In genomic region chr3:151209652-151210051, GRCh38 we compare ENCODE assay signal across 1 cellular context.
TF ChIP-seq lines count a peak whose summit lies in the region.

No MANE protein-coding gene starts in this region.

TF ChIP-seq in GM23338, 12 proteins besides CTCF, POLR2A, EP300 and RAD21 (continued from another document):
- TF ChIP-seq REST (IDR thresholded peaks at IDR 0.05; ENCODE audit: unreplicated experiment) (no peak), ETS1 (IDR thresholded peaks at IDR 0.05) (no peak), NANOG (IDR thresholded peaks at IDR 0.05; ENCODE audit: borderline replicate concordance) (no peak), STAT1 (IDR thresholded peaks at IDR 0.05; ENCODE audit: unreplicated experiment) (no peak), CREB1 (CRISPR knock-in tag; IDR thresholded peaks at IDR 0.05; ENCODE audit: low read depth) (no peak), JUNB (IDR thresholded peaks at IDR 0.05; ENCODE audit: unreplicated experiment) (no peak), EZH2phosphoT487 (IDR thresholded peaks at IDR 0.05; ENCODE audit: unreplicated experiment) (no peak), POLR2AphosphoS5 (IDR thresholded peaks at IDR 0.05; ENCODE audit: low read depth) (no peak)
- TF ChIP-seq, protein P1, sequence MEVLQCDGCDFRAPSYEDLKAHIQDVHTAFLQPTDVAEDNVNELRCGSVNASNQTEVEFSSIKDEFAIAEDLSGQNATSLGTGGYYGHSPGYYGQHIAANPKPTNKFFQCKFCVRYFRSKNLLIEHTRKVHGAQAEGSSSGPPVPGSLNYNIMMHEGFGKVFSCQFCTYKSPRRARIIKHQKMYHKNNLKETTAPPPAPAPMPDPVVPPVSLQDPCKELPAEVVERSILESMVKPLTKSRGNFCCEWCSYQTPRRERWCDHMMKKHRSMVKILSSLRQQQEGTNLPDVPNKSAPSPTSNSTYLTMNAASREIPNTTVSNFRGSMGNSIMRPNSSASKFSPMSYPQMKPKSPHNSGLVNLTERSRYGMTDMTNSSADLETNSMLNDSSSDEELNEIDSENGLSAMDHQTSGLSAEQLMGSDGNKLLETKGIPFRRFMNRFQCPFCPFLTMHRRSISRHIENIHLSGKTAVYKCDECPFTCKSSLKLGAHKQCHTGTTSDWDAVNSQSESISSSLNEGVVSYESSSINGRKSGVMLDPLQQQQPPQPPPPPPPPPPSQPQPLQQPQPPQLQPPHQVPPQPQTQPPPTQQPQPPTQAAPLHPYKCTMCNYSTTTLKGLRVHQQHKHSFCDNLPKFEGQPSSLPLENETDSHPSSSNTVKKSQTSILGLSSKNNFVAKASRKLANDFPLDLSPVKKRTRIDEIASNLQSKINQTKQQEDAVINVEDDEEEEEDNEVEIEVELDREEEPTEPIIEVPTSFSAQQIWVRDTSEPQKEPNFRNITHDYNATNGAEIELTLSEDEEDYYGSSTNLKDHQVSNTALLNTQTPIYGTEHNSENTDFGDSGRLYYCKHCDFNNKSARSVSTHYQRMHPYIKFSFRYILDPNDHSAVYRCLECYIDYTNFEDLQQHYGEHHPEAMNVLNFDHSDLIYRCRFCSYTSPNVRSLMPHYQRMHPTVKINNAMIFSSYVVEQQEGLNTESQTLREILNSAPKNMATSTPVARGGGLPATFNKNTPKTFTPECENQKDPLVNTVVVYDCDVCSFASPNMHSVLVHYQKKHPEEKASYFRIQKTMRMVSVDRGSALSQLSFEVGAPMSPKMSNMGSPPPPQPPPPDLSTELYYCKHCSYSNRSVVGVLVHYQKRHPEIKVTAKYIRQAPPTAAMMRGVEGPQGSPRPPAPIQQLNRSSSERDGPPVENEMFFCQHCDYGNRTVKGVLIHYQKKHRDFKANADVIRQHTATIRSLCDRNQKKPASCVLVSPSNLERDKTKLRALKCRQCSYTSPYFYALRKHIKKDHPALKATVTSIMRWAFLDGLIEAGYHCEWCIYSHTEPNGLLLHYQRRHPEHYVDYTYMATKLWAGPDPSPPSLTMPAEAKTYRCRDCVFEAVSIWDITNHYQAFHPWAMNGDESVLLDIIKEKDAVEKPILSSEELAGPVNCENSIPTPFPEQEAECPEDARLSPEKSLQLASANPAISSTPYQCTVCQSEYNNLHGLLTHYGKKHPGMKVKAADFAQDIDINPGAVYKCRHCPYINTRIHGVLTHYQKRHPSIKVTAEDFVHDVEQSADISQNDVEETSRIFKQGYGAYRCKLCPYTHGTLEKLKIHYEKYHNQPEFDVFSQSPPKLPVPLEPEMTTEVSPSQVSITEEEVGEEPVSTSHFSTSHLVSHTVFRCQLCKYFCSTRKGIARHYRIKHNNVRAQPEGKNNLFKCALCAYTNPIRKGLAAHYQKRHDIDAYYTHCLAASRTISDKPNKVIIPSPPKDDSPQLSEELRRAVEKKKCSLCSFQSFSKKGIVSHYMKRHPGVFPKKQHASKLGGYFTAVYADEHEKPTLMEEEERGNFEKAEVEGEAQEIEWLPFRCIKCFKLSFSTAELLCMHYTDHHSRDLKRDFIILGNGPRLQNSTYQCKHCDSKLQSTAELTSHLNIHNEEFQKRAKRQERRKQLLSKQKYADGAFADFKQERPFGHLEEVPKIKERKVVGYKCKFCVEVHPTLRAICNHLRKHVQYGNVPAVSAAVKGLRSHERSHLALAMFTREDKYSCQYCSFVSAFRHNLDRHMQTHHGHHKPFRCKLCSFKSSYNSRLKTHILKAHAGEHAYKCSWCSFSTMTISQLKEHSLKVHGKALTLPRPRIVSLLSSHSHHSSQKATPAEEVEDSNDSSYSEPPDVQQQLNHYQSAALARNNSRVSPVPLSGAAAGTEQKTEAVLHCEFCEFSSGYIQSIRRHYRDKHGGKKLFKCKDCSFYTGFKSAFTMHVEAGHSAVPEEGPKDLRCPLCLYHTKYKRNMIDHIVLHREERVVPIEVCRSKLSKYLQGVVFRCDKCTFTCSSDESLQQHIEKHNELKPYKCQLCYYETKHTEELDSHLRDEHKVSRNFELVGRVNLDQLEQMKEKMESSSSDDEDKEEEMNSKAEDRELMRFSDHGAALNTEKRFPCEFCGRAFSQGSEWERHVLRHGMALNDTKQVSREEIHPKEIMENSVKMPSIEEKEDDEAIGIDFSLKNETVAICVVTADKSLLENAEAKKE (CRISPR knock-in tag; IDR thresholded peaks at IDR 0.05): no peak
